11 cellular contexts compared by ENCODE assay signal in the genomic region with DNA sequence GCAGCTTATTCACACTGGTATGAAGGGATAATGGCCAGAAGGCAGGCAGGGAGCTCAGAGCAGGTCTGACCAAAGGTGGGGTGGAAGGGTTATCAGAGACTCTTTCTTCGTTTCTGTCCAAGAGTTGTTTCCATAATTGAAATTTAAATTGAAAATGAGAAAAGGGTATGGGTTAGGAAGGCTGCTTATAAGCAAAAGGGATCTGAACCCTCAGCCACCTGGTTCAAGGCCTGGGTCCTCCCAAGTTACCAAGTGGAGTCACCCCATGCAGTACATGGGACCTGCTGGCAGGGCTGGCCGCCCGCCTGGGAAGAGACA. TPM values are rescaled to one million over a fixed set of nuclear protein-coding genes. Genes with fewer than 3 reads are reported as not detected.
DNase-seq lines count a peak whose midpoint lies in the region; ATAC-seq and TF ChIP-seq lines count a peak whose summit lies in the region.
"Had no signal": no experiment of that assay in that cellular context is flagged by ENCODE, and none has a peak within 500 bp of the region (broad histone marks: within the 10 kb centered on the region; RNA-seq: fewer than 3 reads in every experiment).

No MANE protein-coding gene starts in this region.

- H3K4me3 ChIP-seq in CD4-positive, alpha-beta memory T cell (ENCODE audit: low read length in 2 of 2): peak overlapping the region in 1 of 2 donors; percentile 17
- no peak overlapping the region for H3K4me3 ChIP-seq in OCI-LY1 (ENCODE audit: low read depth, low read length, poor library complexity, severe bottlenecking)
- peak overlapping the region; percentile 19 for H3K4me3 ChIP-seq in coronary artery
- no peak overlapping the region for H3K4me3 ChIP-seq in rectal smooth muscle tissue (ENCODE audit: low read length)

- peaks cover 27 to 56% of the 10 kb centered on the region in 2 donors for H3K36me3 Mint-ChIP-seq in CD4-positive, alpha-beta memory T cell

- no peak overlapping the region for H3K9ac ChIP-seq in OCI-LY1 (ENCODE audit: low read length)
- H3K9ac ChIP-seq in rectal smooth muscle tissue (ENCODE audit: low read length): no peak overlapping the region

- peak overlapping the region; percentile 47 for H3K27ac ChIP-seq in CD4-positive, alpha-beta memory T cell (ENCODE audit: low read depth, low read length)
- H3K27ac ChIP-seq in OCI-LY1 (ENCODE audit: low read depth, low read length, poor library complexity, severe bottlenecking) (peak overlapping the region; percentile 24), coronary artery (peak overlapping the region; percentile 89 to 90), rectal smooth muscle tissue (ENCODE audit: low read depth, low read length) (peak overlapping the region; percentile 98)

- H3K27me3 ChIP-seq in CD4-positive, alpha-beta memory T cell (ENCODE audit: insufficient read depth, low read length): no peaks in the 10 kb centered on the region
- H3K27me3 ChIP-seq in OCI-LY1 (ENCODE audit: insufficient read depth, low read length) (no peaks in the 10 kb centered on the region), rectal smooth muscle tissue (ENCODE audit: control insufficient read depth, insufficient read depth, low read length) (no peaks in the 10 kb centered on the region)

- H3K36me3 ChIP-seq in CD4-positive, alpha-beta memory T cell (ENCODE audit: insufficient read depth, low read length): peaks cover 6% of the 10 kb centered on the region
- peaks cover 25% of the 10 kb centered on the region for H3K36me3 ChIP-seq in OCI-LY1 (ENCODE audit: insufficient read depth, low read length)
- no peaks in the 10 kb centered on the region for H3K36me3 ChIP-seq in rectal smooth muscle tissue (ENCODE audit: control insufficient read depth, insufficient read depth, low read length)

- peaks cover 100% of the 10 kb centered on the region for H3K4me1 ChIP-seq in CD4-positive, alpha-beta memory T cell (ENCODE audit: insufficient read depth, low read length)
- H3K4me1 ChIP-seq in OCI-LY1 (ENCODE audit: insufficient read depth, low read length, severe bottlenecking): peaks cover 49% of the 10 kb centered on the region
- peaks cover 65% of the 10 kb centered on the region for H3K4me1 ChIP-seq in rectal smooth muscle tissue (ENCODE audit: control insufficient read depth, insufficient read depth, low read length)

- CTCF ChIA-PET in CD4-positive, alpha-beta memory T cell (lab: Charles Lee; ENCODE audit: partially characterized antibody): interaction anchor here (0.7 to 13.9 kb wide), 4 partner anchors 9 to 73 kb away, joined by 3 to 300 read pairs (median 4); no protein-coding TSS in a partner anchor

- intact Hi-C loops in CD4-positive, alpha-beta memory T cell (cut with micrococcal nuclease): no loop called here

- no peak for DNase-seq in CD4-positive, alpha-beta memory T cell
- DNase-seq in coronary artery (ENCODE audit: low spot score): no peak
- no peak for DNase-seq in central memory CD4-positive, alpha-beta T cell
- DNase-seq: DND-41, HCEC 1CT, MV-4-11, NCI-H774 had no signal

- peak overlapping the region in 7 of 8 donors; percentile 25 to 86 (median 72) for H3K4me3 Mint-ChIP-seq in CD4-positive, alpha-beta memory T cell

- H3K27ac Mint-ChIP-seq in CD4-positive, alpha-beta memory T cell: peak overlapping the region; percentile 85 to 97 (median 88)

- no peaks in the 10 kb centered on the region for H3K9me3 Mint-ChIP-seq in CD4-positive, alpha-beta memory T cell

- no peaks in the 10 kb centered on the region for H3K9me2 ChIP-seq in OCI-LY1 (ENCODE audit: low read depth, low read length)

- no peak for TF ChIP-seq CTCF in OCI-LY1 (IDR thresholded peaks at IDR 0.05; ENCODE audit: low read length)
- no peak for TF ChIP-seq CTCF in coronary artery (IDR thresholded peaks at IDR 0.05)

- H4K20me1 ChIP-seq in OCI-LY1 (ENCODE audit: insufficient read depth, low read length): no peaks in the 10 kb centered on the region

- H3K27me3 Mint-ChIP-seq in CD4-positive, alpha-beta memory T cell: no peaks in the 10 kb centered on the region

- H3K4me2 ChIP-seq in OCI-LY1 (ENCODE audit: low read length): no peak overlapping the region

- no peak overlapping the region for H2AFZ ChIP-seq in OCI-LY1 (ENCODE audit: low read length)

- H3K4me1 Mint-ChIP-seq in CD4-positive, alpha-beta memory T cell: peaks cover 67 to 100% (median 90%) of the 10 kb centered on the region in 4 donors

- POLR2A ChIA-PET in CD4-positive, alpha-beta memory T cell (lab: Charles Lee; ENCODE audit: partially characterized antibody): interaction anchor here (0.7 to 36.2 kb wide), 5 partner anchors 1 to 63 kb away, joined by 3 to 1317 read pairs (median 482); a partner anchor contains a TSS

- no peaks in the 10 kb centered on the region for H3K9me3 ChIP-seq in CD4-positive, alpha-beta memory T cell (ENCODE audit: control insufficient read depth in 1 of 2, low read length in 2 of 2)
- no peaks in the 10 kb centered on the region for H3K9me3 ChIP-seq in OCI-LY1 (ENCODE audit: low read length)

- peaks cover 73% of the 10 kb centered on the region for H3K79me2 ChIP-seq in OCI-LY1 (ENCODE audit: insufficient read depth, low read length)

- H3F3A ChIP-seq in OCI-LY1 (ENCODE audit: insufficient read depth, low read length): no peaks in the 10 kb centered on the region

- no peak for ATAC-seq in HG02763 (IDR thresholded peaks at IDR 0.05; ENCODE audit: unreplicated experiment)
- no peak for ATAC-seq in HG03139 (IDR thresholded peaks at IDR 0.05; ENCODE audit: unreplicated experiment)

RNA-seq across cellular contexts. Expression of a gene that starts 17.8 kb away (rescaled TPM):
- total RNA-seq in CD4-positive, alpha-beta memory T cell: 100 to 1,000 TPM; 516 to 550 TPM
- 100 to 1,000 TPM in 1 of 2 donors, 10 to 100 TPM in 1; 95.4 to 205 TPM for polyA plus RNA-seq in CD4-positive, alpha-beta memory T cell

RNA-seq across cellular contexts. Expression of a gene that starts 25.3 kb away (rescaled TPM):
- 10 to 100 TPM; 37.0 to 39.7 TPM for total RNA-seq in CD4-positive, alpha-beta memory T cell
- polyA plus RNA-seq in CD4-positive, alpha-beta memory T cell: 10 to 100 TPM; 41.0 to 43.1 TPM

RNA-seq across cellular contexts. Expression of a gene that starts 32.4 kb away (rescaled TPM):
- 1 to 10 TPM in 1 of 2 experiments, under 1 TPM in 1; 0.72 to 1.8 TPM for total RNA-seq in CD4-positive, alpha-beta memory T cell
- under 1 TPM; 0.26 to 0.79 TPM for polyA plus RNA-seq in CD4-positive, alpha-beta memory T cell

RNA-seq across cellular contexts. Expression of a gene that starts 46.2 kb away (rescaled TPM):
- 10 to 100 TPM; 35.7 to 38.1 TPM for total RNA-seq in CD4-positive, alpha-beta memory T cell
- 10 to 100 TPM; 10.2 to 18.5 TPM for polyA plus RNA-seq in CD4-positive, alpha-beta memory T cell

Comparison
In these comparisons a context has a peak if more than half of its experiments do, and no peak if none do; other contexts are left out.
1. H3K27ac ChIP-seq: peak in every context shown above with its lines; median percentile 98 in rectal smooth muscle tissue; 90 in coronary artery; 47 in CD4-positive, alpha-beta memory T cell; 24 in OCI-LY1.